Comparison of ENCODE assay signal across 8 cellular contexts in genomic region chr7:136470179-136470578, GRCh38.
"Had no signal": no experiment of that assay in that cellular context is flagged by ENCODE, and none has a peak within 500 bp of the region (broad histone marks: within the 10 kb centered on the region; RNA-seq: fewer than 3 reads in every experiment).

No MANE protein-coding gene starts in this region.

- H2AFZ ChIP-seq: GM23248, GM23338 had no signal

- H3K4me2 ChIP-seq: GM23338 had no signal

- H3K4me3 ChIP-seq: GM23248, GM23338, HAP-1 had no signal

- H3K4me1 ChIP-seq: HAP-1 had no signal

- H3K36me3 ChIP-seq: HAP-1 had no signal

- DNase-seq: GM23248, GOT3, H7, H9, HCEC 1CT, HFFc6 had no signal

- H3K27ac ChIP-seq: GM23248 had no signal

- H3K9me3 ChIP-seq: HAP-1 had no signal
